In the genomic region with DNA sequence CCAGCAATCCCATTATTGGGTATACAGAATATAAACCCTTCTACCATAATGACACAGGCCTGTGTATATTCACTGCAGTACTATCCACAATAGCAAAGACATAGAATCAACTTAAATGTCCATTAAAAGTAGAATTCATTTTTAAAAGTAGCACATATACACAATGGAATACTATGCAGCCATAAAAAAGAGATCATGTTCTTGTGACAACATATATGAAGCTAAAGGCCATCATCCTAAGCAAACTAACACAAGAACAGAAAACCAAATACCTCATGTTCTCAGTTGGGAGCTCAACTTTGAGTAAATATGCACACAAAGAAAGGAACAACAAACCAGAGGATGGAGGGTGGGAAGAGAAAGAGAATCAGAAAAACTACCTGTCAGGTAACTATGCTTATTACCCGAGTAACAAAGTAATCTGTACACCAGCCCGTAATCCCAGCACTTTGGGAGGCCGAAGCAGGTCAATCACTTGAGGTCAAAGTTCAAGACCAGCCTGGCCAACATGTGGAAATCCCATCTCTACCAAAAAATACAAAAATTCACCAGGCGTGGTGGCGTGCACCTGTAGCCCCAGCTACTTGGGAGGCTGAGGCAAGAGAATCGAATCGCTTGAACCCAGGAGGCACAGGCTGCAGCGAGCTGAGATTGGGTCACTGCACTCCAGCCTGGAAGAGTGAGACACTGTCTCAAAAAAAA, we compare ENCODE assay signal across 22 cellular contexts. TPM values are rescaled to one million over a fixed set of nuclear protein-coding genes. Genes with fewer than 3 reads are reported as not detected.
DNase-seq lines count a peak whose midpoint lies in the region; ATAC-seq, FAIRE-seq and TF ChIP-seq lines count a peak whose summit lies in the region.
"Had no signal": no experiment of that assay in that cellular context is flagged by ENCODE, and none has a peak within 500 bp of the region (broad histone marks: within the 10 kb centered on the region; RNA-seq: fewer than 3 reads in every experiment).

No MANE protein-coding gene starts in this region.

- no peak overlapping the region for H2AK5ac ChIP-seq in H1 (ENCODE audit: low read depth, low read length)

- no peak overlapping the region for H4K8ac ChIP-seq in H1 (ENCODE audit: extremely low read depth, insufficient read depth, low read length)

- H2BK20ac ChIP-seq in H1 (ENCODE audit: low read length), result no peak overlapping the region

- no peak overlapping the region for H3K4me3 ChIP-seq in ACC112 (ENCODE audit: low read depth, low read length)
- H3K4me3 ChIP-seq in CD8-positive, alpha-beta memory T cell (ENCODE audit: low read length), result no peak overlapping the region
- H3K4me3 ChIP-seq in H1 (ENCODE audit: extremely low read depth in 1 of 4, insufficient read depth in 2 of 4, low read depth in 3 of 4, low read length in 4 of 4), result no peak overlapping the region
- H3K4me3 ChIP-seq: A549, GM12878, SJSA1 had no signal

- peaks cover 33 to 49% of the 10 kb centered on the region in 2 experiments for H4K20me1 ChIP-seq in H1 (replicated peaks in 1 of 2; ENCODE audit: control insufficient read depth in 1 of 2, insufficient read depth in 2 of 2, low read length in 2 of 2)

- no peak overlapping the region for H4K91ac ChIP-seq in H1 (replicated peaks; ENCODE audit: insufficient read length, low read length)

- POLR2A ChIA-PET in CD8-positive, alpha-beta memory T cell (lab: Charles Lee), result no interaction called here
- POLR2A ChIA-PET in H1 (lab: Charles Lee; ENCODE audit: partially characterized antibody), result interaction anchor here (1.0 to 1.9 kb wide), 3 partner anchors 12 to 42 kb away, joined by 3 to 11 read pairs (median 4); no protein-coding TSS in a partner anchor

- no peak overlapping the region for H3K9ac ChIP-seq in H1 (replicated peaks in 1 of 4; ENCODE audit: extremely low read depth in 1 of 4, low read depth in 3 of 4, low read length in 3 of 4)

- H3K36me3 Mint-ChIP-seq in CD8-positive, alpha-beta memory T cell, result peaks cover 13 to 62% (median 19%) of the 10 kb centered on the region in 3 donors
- peaks cover 28% of the 10 kb centered on the region for H3K36me3 Mint-ChIP-seq in HFFc6 (ENCODE audit: low read depth)

- H3K27ac Mint-ChIP-seq in CD8-positive, alpha-beta memory T cell, result peak overlapping the region in 5 of 8 donors; percentile 16 to 81 (median 56)
- peak overlapping the region; percentile 78 for H3K27ac Mint-ChIP-seq in HFFc6

- H3K23ac ChIP-seq in H1 (ENCODE audit: insufficient read length), result no peak overlapping the region

- no peak overlapping the region for H2BK12ac ChIP-seq in H1 (ENCODE audit: low read depth, low read length)

- no peak overlapping the region for H2BK15ac ChIP-seq in H1 (ENCODE audit: low read length)

- H3K4me1 ChIP-seq in ACC112 (ENCODE audit: control insufficient read depth, insufficient read depth, low read length, unreplicated experiment), result peaks cover 45% of the 10 kb centered on the region
- peaks cover 59% of the 10 kb centered on the region for H3K4me1 ChIP-seq in CD8-positive, alpha-beta memory T cell (ENCODE audit: insufficient read depth, low read length)
- peaks cover 0 to 6% (median 2%) of the 10 kb centered on the region in 4 experiments; a peak in 3 of 7 replicates for H3K4me1 ChIP-seq in H1 (replicated peaks in 1 of 4; ENCODE audit: control insufficient read depth in 3 of 4, insufficient read depth in 4 of 4, low read length in 3 of 4)

- ATAC-seq in HG03469 (IDR thresholded peaks at IDR 0.05; ENCODE audit: unreplicated experiment) (no peak), HG02981 (IDR thresholded peaks at IDR 0.05; ENCODE audit: unreplicated experiment) (no peak)
- ATAC-seq: A549, GM12878 had no signal

- no peak overlapping the region for H3K4me3 Mint-ChIP-seq in CD8-positive, alpha-beta memory T cell
- H3K4me3 Mint-ChIP-seq in HFFc6, result no peak overlapping the region
- H3K4me3 Mint-ChIP-seq: H9 had no signal

- no peak overlapping the region for H2BK120ac ChIP-seq in H1 (replicated peaks; ENCODE audit: low read depth, low read length)

- no peak overlapping the region for H3K56ac ChIP-seq in H1 (replicated peaks; ENCODE audit: insufficient read length, low read depth, low read length)

- FAIRE-seq in H1 (lab: Jason Lieb, UNC), result no peak
- FAIRE-seq: A549, GM12878, HTR-8/SVneo had no signal

- no peak overlapping the region for H3K4ac ChIP-seq in H1 (replicated peaks; ENCODE audit: insufficient read length, low read depth, low read length)

- no peaks in the 10 kb centered on the region for H3K79me1 ChIP-seq in H1 (ENCODE audit: low read depth, low read length)

- H3K4me1 Mint-ChIP-seq in CD8-positive, alpha-beta memory T cell, result peaks cover 81 to 97% (median 96%) of the 10 kb centered on the region in 3 donors
- H3K4me1 Mint-ChIP-seq in HFFc6 (ENCODE audit: low read depth), result peaks cover 84% of the 10 kb centered on the region

- H3K9me3 Mint-ChIP-seq in CD8-positive, alpha-beta memory T cell, result peaks cover 0 to 4% (median 3%) of the 10 kb centered on the region in 5 donors
- peaks cover 4% of the 10 kb centered on the region; the same call in 1 of the 2 replicates for H3K9me3 Mint-ChIP-seq in HFFc6
- H3K9me3 Mint-ChIP-seq: H9 had no signal

- CTCF ChIA-PET in CD8-positive, alpha-beta memory T cell (lab: Charles Lee), result interaction anchor here (1.3 kb wide), 1 partner anchor 10 kb away, joined by 3 read pairs; no protein-coding TSS in a partner anchor
- CTCF ChIA-PET in H1 (lab: Charles Lee; ENCODE audit: partially characterized antibody), result interaction anchor here (0.7 to 3.0 kb wide), 3 partner anchors 10 to 86 kb away, joined by 3 to 13 read pairs (median 3); no protein-coding TSS in a partner anchor

- no peak overlapping the region for H3K4me2 ChIP-seq in H1 (ENCODE audit: insufficient read depth in 1 of 2, low read depth in 2 of 2, low read length in 2 of 2)
- H3K4me2 ChIP-seq: A549 had no signal

- no peak for TF ChIP-seq EP300 in H1 (IDR thresholded peaks at IDR 0.05; ENCODE audit: borderline replicate concordance in 1 of 2, low read depth in 2 of 2, low read length in 2 of 2)

- H3K18ac ChIP-seq in H1 (ENCODE audit: extremely low read depth, low read length), result no peak overlapping the region

- H3K23me2 ChIP-seq in H1 (ENCODE audit: low read depth, low read length), result no peaks in the 10 kb centered on the region

- TF ChIP-seq CTCF in HFFc6 (IDR thresholded peaks at IDR 0.05) (no peak), H1 (IDR thresholded peaks at IDR 0.05; ENCODE audit: control extremely low read depth in 1 of 3, insufficient read depth in 1 of 3, low read depth in 1 of 3, low read length in 3 of 3) (no peak)

- TF ChIP-seq POLR2A in H1 (IDR thresholded peaks at IDR 0.05; ENCODE audit: control extremely low read depth in 1 of 2, low read depth in 2 of 2, low read length in 2 of 2), result no peak

- DNase-seq in CD8-positive, alpha-beta memory T cell, result no peak
- DNase-seq in HFFc6 (no peak), H1 (ENCODE audit: low read depth in 1 of 2, low spot score in 2 of 2) (no peak), cardiac septum (ENCODE audit: low spot score) (no peak), AG08395 (ENCODE audit: low spot score) (no peak)
- DNase-seq: CD4-positive, CD25-positive, alpha-beta regulatory T cell; DND-41; H9; Karpas-422; MV-4-11; NCI-H2081; NCI-H2171; NCI-H345; NCI-H774 had no signal

- H3K79me2 ChIP-seq in ACC112 (ENCODE audit: control insufficient read depth, insufficient read depth, low read length, unreplicated experiment), result peaks cover 98% of the 10 kb centered on the region
- H3K79me2 ChIP-seq in H1 (ENCODE audit: control insufficient read depth in 1 of 2, insufficient read depth in 2 of 2, low read length in 2 of 2), result peaks cover 64 to 100% of the 10 kb centered on the region in 2 experiments

- 93% methylated on average over 8 of the region's 8 CpGs; no CpG with 5 or more reads in 1 of the 2 experiments for WGBS in H1 (ENCODE audit: extremely low coverage in 1 of 2, insufficient coverage in 1 of 2, insufficient read length in 1 of 2, insufficient replicate concordance in 2 of 2, low coverage in 1 of 2, low lambda C conversion rate in 2 of 2, missing lambda C conversion rate in 1 of 2), 2 experiments

- H3K36me3 ChIP-seq in ACC112 (ENCODE audit: insufficient read depth, low read length), result peaks cover 13% of the 10 kb centered on the region; the same call in 1 of the 2 replicates
- H3K36me3 ChIP-seq in CD8-positive, alpha-beta memory T cell (ENCODE audit: insufficient read depth, low read length), result peaks cover 6% of the 10 kb centered on the region
- peaks cover 0 to 46% (median 14%) of the 10 kb centered on the region in 4 experiments; a peak in 5 of 8 replicates for H3K36me3 ChIP-seq in H1 (ENCODE audit: control insufficient read depth in 2 of 4, insufficient read depth in 4 of 4, low read length in 3 of 4)

- H2BK5ac ChIP-seq in H1 (ENCODE audit: low read depth, low read length), result no peak overlapping the region

- H3K27ac ChIP-seq in ACC112 (ENCODE audit: low read depth, low read length) (0 out of 2 replicates have a peak overlapping the region, but pooled peaks have one; percentile 37), H1 (ENCODE audit: low read depth, low read length) (no peak overlapping the region)
- H3K27ac ChIP-seq in CD8-positive, alpha-beta memory T cell (ENCODE audit: low read depth, low read length), result no peak overlapping the region
- H3K27ac ChIP-seq: A549, SJSA1 had no signal

- H2AFZ ChIP-seq in ACC112 (ENCODE audit: low read length, unreplicated experiment) (no peak overlapping the region), H1 (ENCODE audit: low read length) (no peak overlapping the region)

- no peaks in the 10 kb centered on the region for H3K27me3 Mint-ChIP-seq in CD8-positive, alpha-beta memory T cell
- no peaks in the 10 kb centered on the region for H3K27me3 Mint-ChIP-seq in HFFc6 (ENCODE audit: insufficient read depth)
- H3K27me3 Mint-ChIP-seq: CD4-positive, CD25-positive, alpha-beta regulatory T cell; IgD-negative memory B cell had no signal

- H4K5ac ChIP-seq in H1 (ENCODE audit: insufficient read length, low read depth, low read length), result no peak overlapping the region

- intact Hi-C loops in cardiac septum (cut with DNase I), result no loop called here

- no peak for TF ChIP-seq RAD21 in H1 (IDR thresholded peaks at IDR 0.05 in 1 of 2, conservative IDR thresholded peaks at IDR 0.05 in 1 of 2; ENCODE audit: low read depth in 2 of 2, low read length in 2 of 2)

- no peaks in the 10 kb centered on the region for H3K27me3 ChIP-seq in ACC112 (ENCODE audit: insufficient read depth, low read length)
- no peaks in the 10 kb centered on the region for H3K27me3 ChIP-seq in CD8-positive, alpha-beta memory T cell (ENCODE audit: insufficient read depth, low read length, poor library complexity, severe bottlenecking)
- H3K27me3 ChIP-seq in H1 (replicated peaks in 1 of 4; ENCODE audit: control insufficient read depth in 3 of 4, extremely low read depth in 1 of 4, insufficient read depth in 3 of 4, low read length in 3 of 4), result no peaks in the 10 kb centered on the region
- H3K27me3 ChIP-seq: SJSA1 had no signal

- no peak overlapping the region for H3K14ac ChIP-seq in H1 (ENCODE audit: insufficient read length)

- no peaks in the 10 kb centered on the region for H3K9me3 ChIP-seq in CD8-positive, alpha-beta memory T cell (ENCODE audit: low read length)
- no peaks in the 10 kb centered on the region for H3K9me3 ChIP-seq in H1 (ENCODE audit: insufficient read depth in 2 of 2, low read depth in 1 of 2, low read length in 1 of 2)
- H3K9me3 ChIP-seq: A549, SJSA1 had no signal

RNA-seq across cellular contexts. Expression of a gene that starts 22.8 kb away (rescaled TPM):
- total RNA-seq in CD8-positive, alpha-beta memory T cell, result 100 to 1,000 TPM; 207 to 209 TPM
- 54.8 TPM for polyA plus RNA-seq in CD8-positive, alpha-beta memory T cell
- total RNA-seq in HFFc6 (2021; fragmentation: NEBNext Ultra II Directional; extraction: Animal tissue kit (Norgen Biotek cat#: 25700)), result 100 to 1,000 TPM in 5 of 6 experiments, 10 to 100 TPM in 1; 98.9 to 117 (median 110) TPM
- total RNA-seq in H1 (2021; fragmentation: NEBNext Ultra II Directional; extraction: Animal tissue kit (Norgen Biotek cat#: 25700)), result 264 and 286 TPM in 2 replicates
- 89.2 and 126 TPM in 2 replicates for polyA plus RNA-seq in H1 (2011; rRNA removed)
- 164 TPM for polyA plus RNA-seq in H1 (2011; cell fraction: cytosol; rRNA removed)
- 92.2 TPM for polyA plus RNA-seq in H1 (2011; cell fraction: nucleus; rRNA removed)
- polyA plus RNA-seq in H1 (2012, experiment 1 of 2), result 150 to 255 TPM (median 186 TPM) in 4 replicates
- polyA plus RNA-seq in H1 (2012, experiment 2 of 2), result 15.1 TPM
- 137 TPM for polyA plus RNA-seq in H1 (2013, experiment 1 of 2)
- polyA plus RNA-seq in H1 (2013, experiment 2 of 2), result 129 TPM
- polyA minus RNA-seq in H1 (2011; rRNA and poly(A)+ RNA removed), result 297 and 388 TPM in 2 replicates
- 149 TPM for polyA minus RNA-seq in H1 (2011; cell fraction: cytosol; rRNA and poly(A)+ RNA removed)
- 463 TPM for polyA minus RNA-seq in H1 (2011; cell fraction: nucleus; rRNA and poly(A)+ RNA removed)
- 62.6 TPM for total RNA-seq in cardiac septum
